ENCODE assay signal across 1 cellular context in genomic region chr10:84478679-84479078, GRCh38.
TF ChIP-seq lines count a peak whose summit lies in the region.

No MANE protein-coding gene starts in this region.

TF ChIP-seq in GM23338, 12 proteins besides CTCF, POLR2A, EP300 and RAD21 (continued from another document):
- TF ChIP-seq ZNF462 (CRISPR knock-in tag; IDR thresholded peaks at IDR 0.05) (no peak), ZNF331 (CRISPR knock-in tag; IDR thresholded peaks at IDR 0.05; ENCODE audit: low read depth) (no peak), REST (IDR thresholded peaks at IDR 0.05; ENCODE audit: unreplicated experiment) (no peak)
TF ChIP-seq in GM23338: peak in this region for 0.
